8 cellular contexts compared by ENCODE assay signal in genomic region chr2:216114476-216115223, GRCh38. TPM values are rescaled to one million over a fixed set of nuclear protein-coding genes. Genes with fewer than 3 reads are reported as not detected.
DNase-seq lines count a peak whose midpoint lies in the region; ATAC-seq and TF ChIP-seq lines count a peak whose summit lies in the region.

No MANE protein-coding gene starts in this region.

- DNase-seq in C1 segment of cervical spinal cord (lab: John Stamatoyannopoulos, UW), result peak; percentile 35 to 97 (median 92)
- peak; percentile 67 for DNase-seq in GM19240 (ENCODE audit: insufficient read length, low spot score)
- peak; percentile 99 for DNase-seq in NCI-H748 (lab: John Stamatoyannopoulos, UW; ENCODE audit: unreplicated experiment)
- DNase-seq in activated CD4-positive, alpha-beta T cell treated with anti-CD3 and anti-CD28 coated beads, Interleukin-2, amount 50 U/mL, for 4 hours, result peak; percentile 95 to 97
- DNase-seq in dermis microvascular lymphatic vessel endothelial cell (ENCODE audit: low read depth in 2 of 2), result peak; percentile 99
- peak; percentile 92 for DNase-seq in stimulated activated CD4-positive, alpha-beta T cell treated with anti-CD3 and anti-CD28 coated beads, Interleukin-4, amount 100 ng/mL, for 1 hour

- H3K9me3 ChIP-seq in liver (ENCODE audit: control insufficient read depth in 4 of 4, low read length in 3 of 4), result no peaks in the 10 kb centered on the region

- H3K9ac ChIP-seq in liver (ENCODE audit: low read depth in 1 of 2, low read length in 2 of 2), result peak overlapping the region; percentile 35 to 91

- peak overlapping the region; percentile 53 to 90 (median 62) for H3K4me3 ChIP-seq in liver (ENCODE audit: low read depth in 1 of 3, low read length in 3 of 3)

- H3K27ac ChIP-seq in liver (ENCODE audit: low read depth in 1 of 2, low read length in 2 of 2), result peak overlapping the region; percentile 70 to 77

- H3K4me1 ChIP-seq in liver (ENCODE audit: control insufficient read depth in 4 of 4, insufficient read depth in 4 of 4, low read length in 3 of 4), result peaks cover 7 to 50% (median 35%) of the 10 kb centered on the region in 4 donors

- peak; percentile 15 to 31 for TF ChIP-seq RAD21 in liver (IDR thresholded peaks at IDR 0.05)

- no peaks in the 10 kb centered on the region for H3K27me3 ChIP-seq in liver (ENCODE audit: control insufficient read depth in 4 of 4, insufficient read depth in 4 of 4, low read length in 3 of 4)

- WGBS in liver, result 7% methylated on average over 28 of the region's 28 CpGs

- TF ChIP-seq CTCF in liver (IDR thresholded peaks at IDR 0.05; ENCODE audit: low read depth, low read length, missing input control), result peak; percentile 89

- peaks cover 0 to 33% (median 16%) of the 10 kb centered on the region in 4 donors for H3K36me3 ChIP-seq in liver (ENCODE audit: control insufficient read depth in 4 of 4, insufficient read depth in 3 of 4, low read depth in 1 of 4, low read length in 3 of 4)

- peak; percentile 48 for ATAC-seq in HG03521 (IDR thresholded peaks at IDR 0.05; ENCODE audit: unreplicated experiment)

TF ChIP-seq in liver, 16 proteins besides CTCF, POLR2A, EP300 and RAD21:
- TF ChIP-seq JUND (IDR thresholded peaks at IDR 0.05), result no peak
- peak; percentile 73 for TF ChIP-seq MAX (IDR thresholded peaks at IDR 0.05)
- peak; percentile 99 for TF ChIP-seq YY1 (IDR thresholded peaks at IDR 0.05)
- peak; percentile 27 for TF ChIP-seq NR2F2 (IDR thresholded peaks at IDR 0.05)
- TF ChIP-seq ATF3 (IDR thresholded peaks at IDR 0.05), result no peak
- peak; percentile 14 for TF ChIP-seq SP1 (IDR thresholded peaks at IDR 0.05)
- no peak for TF ChIP-seq HNF4G (IDR thresholded peaks at IDR 0.05)
- TF ChIP-seq REST (IDR thresholded peaks at IDR 0.05), result no peak
- peak in 1 of 2 donors; percentile 66 for TF ChIP-seq GABPA (IDR thresholded peaks at IDR 0.05 in 1 of 2, conservative IDR thresholded peaks at IDR 0.05 in 1 of 2)
- no peak for TF ChIP-seq FOXA2 (IDR thresholded peaks at IDR 0.05)
- peak in 1 of 2 donors; percentile 63 for TF ChIP-seq EGR1 (IDR thresholded peaks at IDR 0.05; ENCODE audit: low read depth in 2 of 2)
- TF ChIP-seq ZBTB33 (IDR thresholded peaks at IDR 0.05), result peak; percentile 86
- TF ChIP-seq HNF4A (conservative IDR thresholded peaks at IDR 0.05), result peak; percentile 26 to 51
- TF ChIP-seq FOXA1 (IDR thresholded peaks at IDR 0.05), result no peak
- TF ChIP-seq TAF1 (conservative IDR thresholded peaks at IDR 0.05), result peak; percentile 19
- TF ChIP-seq RXRA (IDR thresholded peaks at IDR 0.05), result peak in 1 of 2 donors; percentile 49
TF ChIP-seq in liver: peak in this region for 10.

RNA-seq across cellular contexts. Expression of gene XRCC5, which starts 5.5 kb away (rescaled TPM):
- total RNA-seq in dermis microvascular lymphatic vessel endothelial cell (181 and 213 TPM in 2 replicates), liver (100 to 1,000 TPM; 104 to 140 TPM)
- 10 to 100 TPM; 63.7 to 65.4 TPM for polyA plus RNA-seq in liver

RNA-seq across cellular contexts. Expression of gene TMEM169, which starts 32.9 kb away (rescaled TPM):
- total RNA-seq in dermis microvascular lymphatic vessel endothelial cell (0.13 TPM in 2 replicates), liver (1 to 10 TPM in 1 of 2 donors, under 1 TPM in 1; 0.75 to 1.9 TPM)
- polyA plus RNA-seq in liver, result under 1 TPM; 0.42 to 0.85 TPM

RNA-seq across cellular contexts. Expression of gene PECR, which starts 33.0 kb away (rescaled TPM):
- total RNA-seq in dermis microvascular lymphatic vessel endothelial cell (10.4 and 15.3 TPM in 2 replicates), liver (100 to 1,000 TPM in 1 of 2 donors, 10 to 100 TPM in 1; 67.5 to 152 TPM)
- polyA plus RNA-seq in liver, result 10 to 100 TPM; 31.8 to 63.5 TPM

Comparison
In these comparisons a context has a peak if more than half of its experiments do, and no peak if none do; other contexts are left out.
1. Peak in every context shown above with its lines: DNase-seq, ATAC-seq, H3K4me3 ChIP-seq and H3K27ac ChIP-seq.